1 cellular context compared by ENCODE assay signal in genomic region chr9:125406812-125407087, GRCh38.
TF ChIP-seq lines count a peak whose summit lies in the region.

No MANE protein-coding gene starts in this region.

TF ChIP-seq in WTC11, 78 proteins besides CTCF, POLR2A, EP300 and RAD21 (continued from another document):
- no peak for TF ChIP-seq ATF2 (CRISPR knock-in tag; IDR thresholded peaks at IDR 0.05; ENCODE audit: borderline replicate concordance, low read depth)
- no peak for TF ChIP-seq ZNF232 (CRISPR knock-in tag; IDR thresholded peaks at IDR 0.05)
- TF ChIP-seq AR (CRISPR knock-in tag; IDR thresholded peaks at IDR 0.05): no peak
- no peak for TF ChIP-seq ZSCAN18 (CRISPR knock-in tag; IDR thresholded peaks at IDR 0.05)
- TF ChIP-seq NFYB (CRISPR knock-in tag; conservative IDR thresholded peaks at IDR 0.05; ENCODE audit: low read depth): no peak
- no peak for TF ChIP-seq CREM (CRISPR knock-in tag; IDR thresholded peaks at IDR 0.05)
- TF ChIP-seq ZNF425 (CRISPR knock-in tag; conservative IDR thresholded peaks at IDR 0.05): no peak
- no peak for TF ChIP-seq USF2 (CRISPR knock-in tag; IDR thresholded peaks at IDR 0.05)
- TF ChIP-seq SMAD3 (CRISPR knock-in tag; IDR thresholded peaks at IDR 0.05; ENCODE audit: borderline replicate concordance): no peak
